Comparison of ENCODE assay signal across 8 cellular contexts in the genomic region with DNA sequence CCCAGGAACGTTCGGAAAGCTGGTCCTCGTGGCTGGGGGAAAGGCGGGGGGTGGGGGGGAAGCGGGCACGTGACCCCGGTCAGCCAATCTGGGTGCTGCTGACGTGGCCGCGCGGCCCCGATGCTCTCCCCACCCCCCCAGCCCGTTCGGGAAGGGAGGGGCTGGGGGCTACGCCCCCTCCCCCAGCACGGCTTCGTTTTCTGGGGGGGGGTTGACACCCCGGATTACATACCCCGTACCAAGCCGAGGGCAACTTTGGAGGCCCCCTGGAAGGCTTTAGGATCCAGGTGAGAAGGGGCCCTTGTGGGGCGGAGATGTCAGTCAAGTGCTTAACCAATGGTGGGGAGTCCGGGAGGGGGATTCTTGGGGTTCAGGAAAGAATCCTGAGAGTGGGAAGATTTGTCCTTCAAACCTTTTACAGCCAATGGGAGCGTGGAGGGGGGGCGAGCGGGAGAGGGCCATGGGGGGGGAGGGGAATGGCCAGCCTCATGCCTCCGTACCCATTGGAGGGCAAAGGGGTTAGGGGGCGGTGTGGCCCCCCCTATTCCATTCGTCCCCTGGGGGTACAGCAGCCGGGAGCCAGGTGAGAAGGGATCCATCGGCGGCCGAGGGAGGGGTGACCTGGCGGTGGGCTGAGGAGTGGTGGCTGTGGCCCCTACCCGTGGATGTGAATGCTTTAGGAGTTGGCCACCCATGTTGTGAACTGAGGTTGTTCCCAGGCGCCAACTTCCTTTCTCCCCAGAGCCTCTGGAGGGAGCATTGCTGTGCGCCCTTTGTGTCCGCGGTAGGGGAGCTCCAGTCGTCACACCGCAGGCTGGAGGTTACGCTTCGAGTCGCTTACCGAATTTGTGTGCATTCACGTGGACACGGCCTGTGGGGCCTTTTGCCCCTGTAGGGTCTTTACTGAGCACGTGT.
DNase-seq lines count a peak whose midpoint lies in the region; ATAC-seq and TF ChIP-seq lines count a peak whose summit lies in the region.

No MANE protein-coding gene starts in this region.

- H3K4me3 ChIP-seq in GM06990 (replicated peaks; ENCODE audit: low read depth, low read length): peak overlapping the region; percentile 92

- H3K36me3 ChIP-seq in GM06990 (ENCODE audit: control insufficient read depth, insufficient read depth, low read length): peaks cover 12% of the 10 kb centered on the region

- ATAC-seq in HG03039 (IDR thresholded peaks at IDR 0.05; ENCODE audit: unreplicated experiment): peak; percentile 7
- no peak for ATAC-seq in GM21390 (IDR thresholded peaks at IDR 0.05; ENCODE audit: unreplicated experiment)

- no peaks in the 10 kb centered on the region for H3K27me3 ChIP-seq in GM06990 (replicated peaks; ENCODE audit: control insufficient read depth, insufficient read depth, low read length)

- no peak for TF ChIP-seq CTCF in GM06990 (IDR thresholded peaks at IDR 0.05; ENCODE audit: insufficient read depth, low read length, poor library complexity, severe bottlenecking)

- DNase-seq in GM06990 (ENCODE audit: extremely low read depth, insufficient read length) (peak; percentile 83), NCI-H774 (lab: John Stamatoyannopoulos, UW) (peak; percentile 84), medulla oblongata (ENCODE audit: extremely low spot score) (peak; percentile 86)
- DNase-seq in activated CD8-positive, alpha-beta memory T cell treated with anti-CD3 and anti-CD28 coated beads for 24 hours: peak; percentile 89
- peak; percentile 75 for DNase-seq in effector CD8-positive, alpha-beta T cell (lab: John Stamatoyannopoulos, UW)
- peak; percentile 20 to 50 for DNase-seq in stimulated activated CD8-positive, alpha-beta memory T cell treated with anti-CD3 and anti-CD28 coated beads, Interleukin-15, amount 100 ng/mL, for 4 hours (ENCODE audit: low read depth in 2 of 2)

Comparison
In these comparisons a context has a peak if more than half of its experiments do, and no peak if none do; other contexts are left out.
1. DNase-seq: peak in every context shown above with its lines; median percentile 89 in activated CD8-positive, alpha-beta memory T cell treated with anti-CD3 and anti-CD28 coated beads for 24 hours; 86 in medulla oblongata; 84 in NCI-H774; 83 in GM06990; 75 in effector CD8-positive, alpha-beta T cell; 35 in stimulated activated CD8-positive, alpha-beta memory T cell treated with anti-CD3 and anti-CD28 coated beads, Interleukin-15, amount 100 ng/mL, for 4 hours.